In the genomic region with DNA sequence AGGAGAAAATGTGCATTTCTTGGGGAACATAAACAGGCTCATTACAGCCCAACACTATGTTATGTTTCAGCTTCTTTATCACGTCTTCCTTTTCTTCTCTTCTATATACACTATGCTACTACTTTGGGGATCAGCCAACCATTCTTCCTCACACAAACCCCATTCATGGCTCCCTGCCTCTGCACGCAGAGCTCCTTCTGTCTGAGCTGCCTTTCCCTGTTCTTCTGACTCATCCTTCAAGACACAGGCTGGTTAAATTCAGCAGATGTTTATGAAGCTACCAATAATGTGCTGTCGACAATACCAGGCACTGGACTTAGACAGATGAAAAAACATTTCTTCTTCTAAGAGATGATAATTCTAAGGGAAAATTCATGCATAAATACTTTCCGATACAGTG, we compare ENCODE assay signal across 16 cellular contexts.
DNase-seq lines count a peak whose midpoint lies in the region; ATAC-seq and TF ChIP-seq lines count a peak whose summit lies in the region.
"Had no signal": no experiment of that assay in that cellular context is flagged by ENCODE, and none has a peak within 500 bp of the region (broad histone marks: within the 10 kb centered on the region; RNA-seq: fewer than 3 reads in every experiment).

No MANE protein-coding gene starts in this region.

- CTCF ChIA-PET in activated CD4-positive, alpha-beta T cell treated with anti-CD3 and anti-CD28 coated beads for 36 hours (lab: Charles Lee), result interaction anchor here (0.5 kb wide), 2 partner anchors 35 to 45 kb away, joined by 3 to 4 read pairs; no protein-coding TSS in a partner anchor

- no peak overlapping the region for H3K4me3 Mint-ChIP-seq in activated CD4-positive, alpha-beta T cell treated with anti-CD3 and anti-CD28 coated beads for 36 hours
- no peak overlapping the region for H3K4me3 Mint-ChIP-seq in activated CD4-positive, alpha-beta T cell treated with anti-CD3 and anti-CD28 coated beads, Interleukin-2, amount 10 ng/mL, durations not matched to agents 24 days and 14 days

- no peaks in the 10 kb centered on the region for H3K4me1 Mint-ChIP-seq in activated CD4-positive, alpha-beta T cell treated with anti-CD3 and anti-CD28 coated beads for 36 hours
- no peaks in the 10 kb centered on the region for H3K4me1 Mint-ChIP-seq in activated CD4-positive, alpha-beta T cell treated with anti-CD3 and anti-CD28 coated beads, Interleukin-2, amount 10 ng/mL, durations not matched to agents 24 days and 14 days

- H3K36me3 ChIP-seq in upper lobe of right lung, result no peaks in the 10 kb centered on the region
- H3K36me3 ChIP-seq: gastrocnemius medialis, right atrium auricular region, SJCRH30 had no signal

- no peak overlapping the region for H3K27ac Mint-ChIP-seq in activated CD4-positive, alpha-beta T cell treated with anti-CD3 and anti-CD28 coated beads for 36 hours
- no peak overlapping the region for H3K27ac Mint-ChIP-seq in activated CD4-positive, alpha-beta T cell treated with anti-CD3 and anti-CD28 coated beads, Interleukin-2, amount 10 ng/mL, durations not matched to agents 24 days and 14 days

- H3K27me3 Mint-ChIP-seq in activated CD4-positive, alpha-beta T cell treated with anti-CD3 and anti-CD28 coated beads for 36 hours, result peaks cover 2% of the 10 kb centered on the region
- H3K27me3 Mint-ChIP-seq in activated CD4-positive, alpha-beta T cell treated with anti-CD3 and anti-CD28 coated beads, Interleukin-2, amount 10 ng/mL, durations not matched to agents 24 days and 14 days, result peaks cover 1% of the 10 kb centered on the region

- peak; percentile 85 for DNase-seq in EL
- peak; percentile 18 for DNase-seq in NCI-H82 treated with DMSO at 0.1 percent for 48 hours (lab: John Stamatoyannopoulos, UW; ENCODE audit: unreplicated experiment)
- peak; percentile 61 for DNase-seq in epithelial cell of esophagus (ENCODE audit: low read depth)
- DNase-seq in skeletal muscle cell (ENCODE audit: low read depth), result peak; percentile 71
- DNase-seq in activated CD4-positive, alpha-beta T cell treated with anti-CD3 and anti-CD28 coated beads for 36 hours, result no peak
- DNase-seq in upper lobe of right lung, result no peak
- DNase-seq in activated CD4-positive, alpha-beta T cell treated with anti-CD3 and anti-CD28 coated beads, Interleukin-2, amount 10 ng/mL, durations not matched to agents 24 days and 14 days, result no peak
- DNase-seq: activated CD8-positive, alpha-beta memory T cell treated with anti-CD3 and anti-CD28 coated beads for 24 hours; activated naive CD4-positive, alpha-beta T cell treated with Interleukin-2 at 50 U/mL for 16 hours; gastrocnemius medialis; NCI-H1436 treated with DMSO at 0.1 percent for 48 hours; NCI-H774; SJCRH30; stomach had no signal

- no peaks in the 10 kb centered on the region for H3K9me3 Mint-ChIP-seq in activated CD4-positive, alpha-beta T cell treated with anti-CD3 and anti-CD28 coated beads for 36 hours (ENCODE audit: low read depth)
- peaks cover 5% of the 10 kb centered on the region for H3K9me3 Mint-ChIP-seq in activated CD4-positive, alpha-beta T cell treated with anti-CD3 and anti-CD28 coated beads, Interleukin-2, amount 10 ng/mL, durations not matched to agents 24 days and 14 days

- TF ChIP-seq CTCF in epithelial cell of esophagus (IDR thresholded peaks at IDR 0.05; ENCODE audit: insufficient read depth, low read depth, low read length, missing control alignments), result no peak
- no peak for TF ChIP-seq CTCF in upper lobe of right lung (IDR thresholded peaks at IDR 0.05)

- no peaks in the 10 kb centered on the region for H3K36me3 Mint-ChIP-seq in activated CD4-positive, alpha-beta T cell treated with anti-CD3 and anti-CD28 coated beads for 36 hours (ENCODE audit: low read depth)
- H3K36me3 Mint-ChIP-seq in activated CD4-positive, alpha-beta T cell treated with anti-CD3 and anti-CD28 coated beads, Interleukin-2, amount 10 ng/mL, durations not matched to agents 24 days and 14 days (ENCODE audit: low read depth), result no peaks in the 10 kb centered on the region

- POLR2A ChIA-PET in activated CD4-positive, alpha-beta T cell treated with anti-CD3 and anti-CD28 coated beads for 36 hours (lab: Charles Lee), result no interaction called here

- no peaks in the 10 kb centered on the region for H3K9me3 ChIP-seq in upper lobe of right lung
- H3K9me3 ChIP-seq: gastrocnemius medialis, right atrium auricular region, SJCRH30, stomach had no signal

- ATAC-seq in activated CD4-positive, alpha-beta T cell treated with anti-CD3 and anti-CD28 coated beads for 36 hours, result no peak
- ATAC-seq in HG03045 (IDR thresholded peaks at IDR 0.05; ENCODE audit: unreplicated experiment) (no peak), upper lobe of right lung (no peak)
- ATAC-seq: gastrocnemius medialis had no signal

- H3K4me1 ChIP-seq in upper lobe of right lung, result no peaks in the 10 kb centered on the region
- H3K4me1 ChIP-seq: gastrocnemius medialis, right atrium auricular region, stomach had no signal

- intact Hi-C loops in activated CD4-positive, alpha-beta T cell treated with anti-CD3 and anti-CD28 coated beads for 36 hours (cut with DNase I, micrococcal nuclease), result no loop called here
- intact Hi-C loops in upper lobe of right lung (cut with DNase I), result no loop called here
- intact Hi-C loops in activated CD4-positive, alpha-beta T cell treated with anti-CD3 and anti-CD28 coated beads, Interleukin-2, amount 10 ng/mL, durations not matched to agents 24 days and 14 days (cut with micrococcal nuclease), result no loop called here

- no peaks in the 10 kb centered on the region for H3K27me3 ChIP-seq in upper lobe of right lung
- H3K27me3 ChIP-seq: gastrocnemius medialis, right atrium auricular region, SJCRH30, stomach had no signal

- H3K27ac ChIP-seq in upper lobe of right lung, result no peak overlapping the region
- H3K27ac ChIP-seq: gastrocnemius medialis, right atrium auricular region, SJCRH30, stomach had no signal

- H3K4me3 ChIP-seq in epithelial cell of esophagus (ENCODE audit: low read length), result no peak overlapping the region
- H3K4me3 ChIP-seq in skeletal muscle cell (ENCODE audit: low read depth, low read length), result no peak overlapping the region
- H3K4me3 ChIP-seq in upper lobe of right lung, result no peak overlapping the region
- H3K4me3 ChIP-seq: gastrocnemius medialis, right atrium auricular region, SJCRH30, stomach had no signal

Comparison
In these comparisons a context has a peak if more than half of its experiments do, and no peak if none do; other contexts are left out.
1. DNase-seq: peak in EL (single experiment), NCI-H82 treated with DMSO at 0.1 percent for 48 hours (single experiment), epithelial cell of esophagus (single experiment) and skeletal muscle cell (single experiment); none in activated CD4-positive, alpha-beta T cell treated with anti-CD3 and anti-CD28 coated beads for 36 hours (single experiment), upper lobe of right lung (single experiment) and activated CD4-positive, alpha-beta T cell treated with anti-CD3 and anti-CD28 coated beads, Interleukin-2, amount 10 ng/mL, durations not matched to agents 24 days and 14 days (single experiment).